Comparison of ENCODE assay signal across 16 cellular contexts in genomic region chr9:28951945-28952344, GRCh38.
DNase-seq lines count a peak whose midpoint lies in the region; ATAC-seq, FAIRE-seq and TF ChIP-seq lines count a peak whose summit lies in the region.
"Had no signal": no experiment of that assay in that cellular context is flagged by ENCODE, and none has a peak within 500 bp of the region (broad histone marks: within the 10 kb centered on the region; RNA-seq: fewer than 3 reads in every experiment).

No MANE protein-coding gene starts in this region.

- H3K9ac ChIP-seq in mesendoderm (ENCODE audit: low read length), result no peak overlapping the region

- no peaks in the 10 kb centered on the region; the same call in 1 of the 2 replicates for H3K27me3 Mint-ChIP-seq in WTC11 (ENCODE audit: low read depth)
- H3K27me3 Mint-ChIP-seq: activated naive CD8-positive, alpha-beta T cell treated with anti-CD3 and anti-CD28 coated beads for 36 hours had no signal

- H3K4me1 Mint-ChIP-seq in WTC11, result peaks cover 26% of the 10 kb centered on the region
- H3K4me1 Mint-ChIP-seq: activated naive CD8-positive, alpha-beta T cell treated with anti-CD3 and anti-CD28 coated beads for 36 hours had no signal

- H3K36me3 ChIP-seq in mesendoderm (ENCODE audit: control insufficient read depth, insufficient read depth, low read length) (no peaks in the 10 kb centered on the region), pancreas (no peaks in the 10 kb centered on the region)
- H3K36me3 ChIP-seq: vagina had no signal

- no peak overlapping the region for H3K27ac ChIP-seq in mesendoderm (ENCODE audit: low read depth, low read length)
- H3K27ac ChIP-seq in pancreas, result no peak overlapping the region
- H3K27ac ChIP-seq: psoas muscle, vagina had no signal

- no peak overlapping the region for H2BK15ac ChIP-seq in mesendoderm (replicated peaks; ENCODE audit: low read depth)

- no peaks in the 10 kb centered on the region for H3K79me2 ChIP-seq in mesendoderm (ENCODE audit: control insufficient read depth, insufficient read depth, low read length)

- no peak overlapping the region for H2BK5ac ChIP-seq in mesendoderm (ENCODE audit: low read length)

- POLR2A ChIA-PET in WTC11 (lab: Charles Lee), result interaction anchor here (0.8 kb wide), 1 partner anchor 18 kb away, joined by 3 read pairs; no protein-coding TSS in a partner anchor

- no peak overlapping the region for H3K4ac ChIP-seq in mesendoderm (ENCODE audit: low read depth, low read length)

- H3K56ac ChIP-seq in mesendoderm (ENCODE audit: low read length), result no peak overlapping the region

- H2BK120ac ChIP-seq in mesendoderm (ENCODE audit: low read depth, low read length), result no peak overlapping the region

- peak; percentile 33 for TF ChIP-seq CTCF in LNCaP clone FGC (IDR thresholded peaks at IDR 0.05; ENCODE audit: control insufficient read depth, extremely low read depth, insufficient read depth)
- no peak for TF ChIP-seq CTCF in WTC11 (IDR thresholded peaks at IDR 0.05)
- TF ChIP-seq CTCF in pancreas (IDR thresholded peaks at IDR 0.05), result no peak

- H3K9me3 Mint-ChIP-seq in WTC11, result peaks cover 30% of the 10 kb centered on the region

- no peak for FAIRE-seq in pancreas (lab: Jason Lieb, UNC)

- H4K5ac ChIP-seq in mesendoderm (ENCODE audit: low read length), result no peak overlapping the region

- peak; percentile 47 for ATAC-seq in WTC11
- no peak for ATAC-seq in pancreas
- ATAC-seq in GM21515 (IDR thresholded peaks at IDR 0.05; ENCODE audit: unreplicated experiment), result no peak
- ATAC-seq: psoas muscle had no signal

- intact Hi-C loops in pancreas (cut with DNase I), result no loop called here

- no peak overlapping the region for H3K27ac Mint-ChIP-seq in WTC11
- H3K27ac Mint-ChIP-seq: activated naive CD8-positive, alpha-beta T cell treated with anti-CD3 and anti-CD28 coated beads for 36 hours had no signal

- H3K9me3 ChIP-seq in pancreas, result no peaks in the 10 kb centered on the region
- H3K9me3 ChIP-seq: psoas muscle, vagina had no signal

- no peak overlapping the region for H3K18ac ChIP-seq in mesendoderm (ENCODE audit: low read length)

- no peak overlapping the region for H4K8ac ChIP-seq in mesendoderm (ENCODE audit: low read depth, low read length)

- H3K4me1 ChIP-seq in mesendoderm (ENCODE audit: control insufficient read depth, low read depth, low read length), result no peaks in the 10 kb centered on the region
- H3K4me1 ChIP-seq in pancreas, result no peaks in the 10 kb centered on the region
- H3K4me1 ChIP-seq: psoas muscle, vagina had no signal

- peaks cover 17% of the 10 kb centered on the region for H3K36me3 Mint-ChIP-seq in WTC11
- H3K36me3 Mint-ChIP-seq: activated naive CD8-positive, alpha-beta T cell treated with anti-CD3 and anti-CD28 coated beads for 36 hours had no signal

- H3K79me1 ChIP-seq in mesendoderm (ENCODE audit: low read length), result no peaks in the 10 kb centered on the region

- no peak overlapping the region for H2AK5ac ChIP-seq in mesendoderm (ENCODE audit: low read length)

- DNase-seq in NCI-H82 (lab: John Stamatoyannopoulos, UW) (peak; percentile 20), NCI-H82 treated with DMSO at 0.1 percent for 48 hours (lab: John Stamatoyannopoulos, UW; ENCODE audit: unreplicated experiment) (no peak), LNCaP clone FGC (ENCODE audit: low read depth) (no peak), WTC11 (ENCODE audit: low spot score) (no peak), mesendoderm (peak; percentile 20), pancreas (no peak)
- DNase-seq in activated CD4-positive, alpha-beta T cell treated with anti-CD3 and anti-CD28 coated beads for 1 hour, result no peak
- DNase-seq: activated CD4-positive, CD25-positive, alpha-beta regulatory T cell; activated naive CD8-positive, alpha-beta T cell treated with anti-CD3 and anti-CD28 coated beads for 36 hours; cortex of kidney; DMS79 treated with DMSO at 0.1 percent for 48 hours; NCI-H226; psoas muscle; stimulated activated CD4-positive, alpha-beta T cell treated with anti-CD3 and anti-CD28 coated beads, Interleukin-2, amount 100 ng/mL, for 24 hours had no signal

- H3K4me2 ChIP-seq in mesendoderm (ENCODE audit: low read length), result no peak overlapping the region

- WGBS in mesendoderm (ENCODE audit: extremely low coverage, insufficient coverage, low lambda C conversion rate), result no CpG with 5 or more reads among the region's 4 CpGs
- WGBS in pancreas, 2 donors, result 50 to 53% methylated on average over 4 of the region's 4 CpGs

- no peak overlapping the region for H3K4me3 Mint-ChIP-seq in WTC11
- H3K4me3 Mint-ChIP-seq: activated naive CD8-positive, alpha-beta T cell treated with anti-CD3 and anti-CD28 coated beads for 36 hours had no signal

- no peak overlapping the region for H3K23ac ChIP-seq in mesendoderm (ENCODE audit: low read length)

- CTCF ChIA-PET in WTC11 (lab: Charles Lee), result no interaction called here

- H3K27me3 ChIP-seq in mesendoderm (ENCODE audit: insufficient read depth, low read length, poor library complexity), result no peaks in the 10 kb centered on the region
- no peaks in the 10 kb centered on the region for H3K27me3 ChIP-seq in pancreas
- H3K27me3 ChIP-seq: vagina had no signal

- H3K4me3 ChIP-seq in LNCaP clone FGC (ENCODE audit: low read depth, low read length) (no peak overlapping the region), mesendoderm (ENCODE audit: low read length) (no peak overlapping the region), pancreas (no peak overlapping the region)
- H3K4me3 ChIP-seq: psoas muscle, vagina had no signal

TF ChIP-seq in WTC11, 78 proteins besides CTCF, POLR2A, EP300 and RAD21 (continues in another document):
- TF ChIP-seq ERG (CRISPR knock-in tag; IDR thresholded peaks at IDR 0.05), result no peak
- no peak for TF ChIP-seq AR (CRISPR knock-in tag; IDR thresholded peaks at IDR 0.05)
- TF ChIP-seq MYBL2 (CRISPR knock-in tag; IDR thresholded peaks at IDR 0.05), result no peak
- TF ChIP-seq USF1 (CRISPR knock-in tag; IDR thresholded peaks at IDR 0.05), result no peak
- TF ChIP-seq ZNF425 (CRISPR knock-in tag; conservative IDR thresholded peaks at IDR 0.05), result no peak

Comparison
In these comparisons a context has a peak if more than half of its experiments do, and no peak if none do; other contexts are left out.
1. DNase-seq: peak in NCI-H82 (single experiment) and mesendoderm (single experiment); none in NCI-H82 treated with DMSO at 0.1 percent for 48 hours (single experiment), LNCaP clone FGC (single experiment), WTC11 (single experiment), pancreas (0 of 6) and activated CD4-positive, alpha-beta T cell treated with anti-CD3 and anti-CD28 coated beads for 1 hour (single experiment).